In genomic region chr2:230850358-230850658, GRCh38 we compare ENCODE assay signal across 21 cellular contexts. TPM values are rescaled to one million over a fixed set of nuclear protein-coding genes. Genes with fewer than 3 reads are reported as not detected.
A peak's percentile ranks its signal among the peaks of the same experiment; 100 is the strongest.
DNase-seq lines count a peak whose midpoint lies in the region; ATAC-seq and TF ChIP-seq lines count a peak whose summit lies in the region.
"Had no signal": no experiment of that assay in that cellular context is flagged by ENCODE, and none has a peak within 500 bp of the region (broad histone marks: within the 10 kb centered on the region; RNA-seq: fewer than 3 reads in every experiment).

No MANE protein-coding gene starts in this region.

- no peak overlapping the region for H3K9ac ChIP-seq in HCT116 (ENCODE audit: low read length)
- H3K9ac ChIP-seq in neural progenitor cell = no peak overlapping the region

- no TSS peak for BruUV-seq in HCT116 (replicated peaks; lab: Mats Ljungman, UMichigan)

- H3K9me2 ChIP-seq in HCT116 (ENCODE audit: insufficient read depth) = no peaks in the 10 kb centered on the region

- H3K27me3 Mint-ChIP-seq in activated T-cell treated with anti-CD3 and anti-CD28 coated beads, Interleukin-2, amount 50 U/mL, for 4 hours (ENCODE audit: low read depth) = peaks cover 41% of the 10 kb centered on the region
- H3K27me3 Mint-ChIP-seq in WTC11 (ENCODE audit: low read depth) = peaks cover 22% of the 10 kb centered on the region
- H3K27me3 Mint-ChIP-seq in neural progenitor cell (ENCODE audit: insufficient read depth, low read depth) = peaks cover 13% of the 10 kb centered on the region
- peaks cover 29% of the 10 kb centered on the region for H3K27me3 Mint-ChIP-seq in chondrocyte (ENCODE audit: low read depth)

- no peaks in the 10 kb centered on the region for H3K9me3 ChIP-seq in HCT116 (ENCODE audit: control insufficient read depth in 1 of 2, insufficient read depth in 1 of 2, low read depth in 1 of 2, low read length in 2 of 2)
- H3K9me3 ChIP-seq in neural progenitor cell (ENCODE audit: low read depth) = no peaks in the 10 kb centered on the region
- H3K9me3 ChIP-seq: thyroid gland had no signal

- no peaks in the 10 kb centered on the region for H3K36me3 ChIP-seq in HCT116 (ENCODE audit: control insufficient read depth in 1 of 2, insufficient read depth in 2 of 2, low read length in 2 of 2)
- H3K36me3 ChIP-seq in neural progenitor cell = no peaks in the 10 kb centered on the region
- H3K36me3 ChIP-seq: brain microvascular endothelial cell, ovary, stomach, thyroid gland had no signal

- H3K4me1 Mint-ChIP-seq in activated T-cell treated with anti-CD3 and anti-CD28 coated beads, Interleukin-2, amount 50 U/mL, for 4 hours (ENCODE audit: low read depth) = peaks cover 9% of the 10 kb centered on the region
- H3K4me1 Mint-ChIP-seq in WTC11 (peaks cover 13% of the 10 kb centered on the region), neural progenitor cell (no peaks in the 10 kb centered on the region), chondrocyte (ENCODE audit: low read depth) (peaks cover 3% of the 10 kb centered on the region)

- no peak for TF ChIP-seq RAD21 in HCT116 (IDR thresholded peaks at IDR 0.05; ENCODE audit: low read depth)

- H3K4me3 Mint-ChIP-seq in activated T-cell treated with anti-CD3 and anti-CD28 coated beads, Interleukin-2, amount 50 U/mL, for 4 hours = peak overlapping the region; percentile 9
- H3K4me3 Mint-ChIP-seq in WTC11 (peak overlapping the region; percentile 12; the same call in 1 of the 2 replicates), neural progenitor cell (no peak overlapping the region), chondrocyte (ENCODE audit: unreplicated experiment) (no peak overlapping the region)
- H3K4me3 Mint-ChIP-seq: activated CD4-positive, alpha-beta memory T cell treated with anti-CD3 and anti-CD28 coated beads for 36 hours had no signal

- H3K27me3 ChIP-seq in HCT116 (ENCODE audit: insufficient read depth, low read length) (no peaks in the 10 kb centered on the region), neural progenitor cell (peaks cover 13% of the 10 kb centered on the region)
- H3K27me3 ChIP-seq: ovary, thyroid gland had no signal

- POLR2A ChIA-PET in HCT116 (lab: Charles Lee) = no interaction called here
- POLR2A ChIA-PET in WTC11 (lab: Charles Lee) = no interaction called here

- no peak for ATAC-seq in activated T-cell treated with anti-CD3 and anti-CD28 coated beads, Interleukin-2, amount 50 U/mL, for 4 hours
- ATAC-seq in HCT116 = peak; percentile 23
- no peak; the same call in 1 of the 2 replicates for ATAC-seq in WTC11

- no peak overlapping the region for H3K27ac ChIP-seq in HCT116 (ENCODE audit: low read depth, low read length)
- H3K27ac ChIP-seq in neural progenitor cell = no peak overlapping the region
- H3K27ac ChIP-seq: brain microvascular endothelial cell, ovary, stomach, thyroid gland, VCaP had no signal

- TF ChIP-seq CTCF in HCT116 (IDR thresholded peaks at IDR 0.05 in 2 of 3, conservative IDR thresholded peaks at IDR 0.05 in 1 of 3; ENCODE audit: borderline replicate concordance in 1 of 3, insufficient read depth in 1 of 3, low read depth in 2 of 3, low read length in 2 of 3) (peak in 1 of 3 experiments; percentile 5; a peak in 1 of 6 replicates), WTC11 (IDR thresholded peaks at IDR 0.05) (no peak), neural progenitor cell (IDR thresholded peaks at IDR 0.05) (no peak), chondrocyte (IDR thresholded peaks at IDR 0.05) (no peak)

- H3K36me3 Mint-ChIP-seq in activated T-cell treated with anti-CD3 and anti-CD28 coated beads, Interleukin-2, amount 50 U/mL, for 4 hours (ENCODE audit: insufficient read depth) = no peaks in the 10 kb centered on the region
- H3K36me3 Mint-ChIP-seq in WTC11 (peaks cover 2% of the 10 kb centered on the region; the same call in 1 of the 2 replicates), neural progenitor cell (peaks cover 1% of the 10 kb centered on the region), chondrocyte (ENCODE audit: low read depth) (no peaks in the 10 kb centered on the region)
- H3K36me3 Mint-ChIP-seq: activated CD4-positive, alpha-beta memory T cell treated with anti-CD3 and anti-CD28 coated beads for 36 hours had no signal

- no peaks in the 10 kb centered on the region for H3K79me2 ChIP-seq in HCT116 (ENCODE audit: insufficient read depth, low read length)
- no peaks in the 10 kb centered on the region for H3K79me2 ChIP-seq in neural progenitor cell (ENCODE audit: low read depth)

- H3K4me2 ChIP-seq in HCT116 (ENCODE audit: low read length) (peak overlapping the region; percentile 39), neural progenitor cell (no peak overlapping the region)

- H4K20me1 ChIP-seq in HCT116 (ENCODE audit: insufficient read depth) (no peaks in the 10 kb centered on the region), neural progenitor cell (ENCODE audit: low read depth) (no peaks in the 10 kb centered on the region)

- no peak for TF ChIP-seq POLR2A in HCT116 (IDR thresholded peaks at IDR 0.05; ENCODE audit: borderline replicate concordance, extremely low read depth, insufficient read depth, insufficient read length)

- H2AFZ ChIP-seq in HCT116 (ENCODE audit: low read depth, low read length, poor library complexity, severe bottlenecking) (peak overlapping the region; percentile 29), neural progenitor cell (replicated peaks) (peak overlapping the region; percentile 26)

- no peak for DNase-seq in activated T-cell treated with anti-CD3 and anti-CD28 coated beads, Interleukin-2, amount 50 U/mL, for 4 hours
- DNase-seq in activated T-cell treated with anti-CD3 and anti-CD28 coated beads, Interleukin-2, amount 50 U/mL, for 48 hours = no peak
- DNase-seq in HCT116 (ENCODE audit: low read depth, low spot score) (no peak), WTC11 (ENCODE audit: low spot score) (no peak), neural progenitor cell (ENCODE audit: low spot score) (no peak), NCI-H187 (lab: John Stamatoyannopoulos, UW) (no peak), chondrocyte (ENCODE audit: low spot score) (no peak)
- no peak for DNase-seq in activated CD4-positive, alpha-beta T cell treated with anti-CD3 and anti-CD28 coated beads, Interleukin-2, amount 50 U/mL, for 4 hours
- DNase-seq: AML-193, GDM1, HCEC 1CT, KBM-7, NCI-H1417, NCI-H2081 treated with DMSO at 0.1 percent for 48 hours, NCI-H226 had no signal

- H3F3A ChIP-seq in neural progenitor cell (ENCODE audit: low read depth) = no peaks in the 10 kb centered on the region

- CTCF ChIA-PET in HCT116 (lab: Charles Lee) = interaction anchor here (0.7 to 1.5 kb wide), 3 partner anchors 10 to 108 kb away, joined by 3 to 6 read pairs (median 3); no protein-coding TSS in a partner anchor
- CTCF ChIA-PET in WTC11 (lab: Charles Lee) = interaction anchor here (0.9 to 5.0 kb wide), 7 partner anchors 11 to 137 kb away, joined by 3 to 40 read pairs (median 8); partner anchors contain the start of gene ITM2C

- RAD21 ChIA-PET in HCT116 (lab: Charles Lee; ENCODE audit: low non-redundant PET in 1 of 2, low total read pairs in 2 of 2, uncharacterized antibody in 2 of 2, unreplicated experiment in 2 of 2) = no interaction called here

- peaks cover 4 to 17% of the 10 kb centered on the region in 2 experiments; a peak in 3 of 4 replicates for H3K4me1 ChIP-seq in HCT116 (ENCODE audit: control insufficient read depth in 1 of 2, insufficient read depth in 2 of 2, low read length in 2 of 2)
- no peaks in the 10 kb centered on the region for H3K4me1 ChIP-seq in neural progenitor cell

- H3K9me3 Mint-ChIP-seq in activated T-cell treated with anti-CD3 and anti-CD28 coated beads, Interleukin-2, amount 50 U/mL, for 4 hours = no peaks in the 10 kb centered on the region
- H3K9me3 Mint-ChIP-seq in WTC11 = peaks cover 16% of the 10 kb centered on the region
- H3K9me3 Mint-ChIP-seq in neural progenitor cell = peaks cover 5% of the 10 kb centered on the region
- no peaks in the 10 kb centered on the region for H3K9me3 Mint-ChIP-seq in chondrocyte (ENCODE audit: low read depth)
- H3K9me3 Mint-ChIP-seq: activated CD4-positive, alpha-beta memory T cell treated with anti-CD3 and anti-CD28 coated beads for 36 hours had no signal

- H3K4me3 ChIP-seq in HCT116 (replicated peaks in 1 of 2; ENCODE audit: low read depth in 1 of 2, low read length in 2 of 2) = no peak overlapping the region
- no peak overlapping the region for H3K4me3 ChIP-seq in neural progenitor cell
- H3K4me3 ChIP-seq: ovary, stomach, thyroid gland had no signal

- no peak overlapping the region for H3K27ac Mint-ChIP-seq in WTC11
- no peak overlapping the region for H3K27ac Mint-ChIP-seq in neural progenitor cell
- no peak overlapping the region for H3K27ac Mint-ChIP-seq in chondrocyte (ENCODE audit: unreplicated experiment)
- H3K27ac Mint-ChIP-seq: activated CD4-positive, alpha-beta memory T cell treated with anti-CD3 and anti-CD28 coated beads for 36 hours had no signal

- intact Hi-C loops in HCT116 (cut with micrococcal nuclease) = loop anchor here (1.0 kb wide), 1 partner anchor 14 kb away; the partner anchor contains the start of gene ITM2C

TF ChIP-seq in HCT116, 20 proteins besides CTCF, POLR2A, EP300 and RAD21 (continues in another document):
- TF ChIP-seq SIN3A (IDR thresholded peaks at IDR 0.05; ENCODE audit: low read depth) = no peak
- no peak for TF ChIP-seq EZH2 (IDR thresholded peaks at IDR 0.05)
- no peak for TF ChIP-seq ZNF274 (IDR thresholded peaks at IDR 0.05; ENCODE audit: low read depth, low read length)
- no peak for TF ChIP-seq CBX3 (IDR thresholded peaks at IDR 0.05; ENCODE audit: low read depth)
- TF ChIP-seq FOSL1 (IDR thresholded peaks at IDR 0.05; ENCODE audit: low read depth) = no peak
- TF ChIP-seq, protein P1, sequence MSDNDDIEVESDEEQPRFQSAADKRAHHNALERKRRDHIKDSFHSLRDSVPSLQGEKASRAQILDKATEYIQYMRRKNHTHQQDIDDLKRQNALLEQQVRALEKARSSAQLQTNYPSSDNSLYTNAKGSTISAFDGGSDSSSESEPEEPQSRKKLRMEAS (IDR thresholded peaks at IDR 0.05) = no peak
- TF ChIP-seq ZFX (IDR thresholded peaks at IDR 0.05) = no peak

TF ChIP-seq in WTC11, 78 proteins besides CTCF, POLR2A, EP300 and RAD21 (continues in another document):
- TF ChIP-seq, protein P2, sequence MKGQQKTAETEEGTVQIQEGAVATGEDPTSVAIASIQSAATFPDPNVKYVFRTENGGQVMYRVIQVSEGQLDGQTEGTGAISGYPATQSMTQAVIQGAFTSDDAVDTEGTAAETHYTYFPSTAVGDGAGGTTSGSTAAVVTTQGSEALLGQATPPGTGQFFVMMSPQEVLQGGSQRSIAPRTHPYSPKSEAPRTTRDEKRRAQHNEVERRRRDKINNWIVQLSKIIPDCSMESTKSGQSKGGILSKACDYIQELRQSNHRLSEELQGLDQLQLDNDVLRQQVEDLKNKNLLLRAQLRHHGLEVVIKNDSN (CRISPR knock-in tag; IDR thresholded peaks at IDR 0.05) = no peak
- TF ChIP-seq ZNF263 (CRISPR knock-in tag; IDR thresholded peaks at IDR 0.05; ENCODE audit: low read depth) = no peak
- TF ChIP-seq SMAD3 (CRISPR knock-in tag; IDR thresholded peaks at IDR 0.05; ENCODE audit: borderline replicate concordance) = no peak
- TF ChIP-seq NR2C2 (CRISPR knock-in tag; IDR thresholded peaks at IDR 0.05) = no peak

RNA-seq across cellular contexts. Expression of gene ITM2C, which starts 14.4 kb away (rescaled TPM):
- 10 to 100 TPM; 17.2 to 29.4 (median 22.1) TPM for total RNA-seq in activated T-cell treated with anti-CD3 and anti-CD28 coated beads, Interleukin-2, amount 50 U/mL, for 4 hours
- total RNA-seq in HCT116 (2021; ENCODE audit: unreplicated experiment) (117 TPM), WTC11 (2021) (316 to 347 TPM (median 338 TPM) in 3 replicates), neural progenitor cell (ENCODE audit: low replicate concordance) (84.6 and 146 TPM in 2 replicates), chondrocyte (114 to 215 TPM (median 208 TPM) in 3 replicates)
- polyA plus RNA-seq in HCT116 (2012) = 192 and 214 TPM in 2 replicates

Comparison
In these comparisons a context has a peak if more than half of its experiments do, and no peak if none do; other contexts are left out.
1. H3K4me3 Mint-ChIP-seq: peak in activated T-cell treated with anti-CD3 and anti-CD28 coated beads, Interleukin-2, amount 50 U/mL, for 4 hours (single experiment) and WTC11 (single experiment); none in neural progenitor cell (single experiment) and chondrocyte (single experiment).